ENCODE assay signal across 8 cellular contexts in genomic region chr10:74855027-74855426, GRCh38. TPM values are rescaled to one million over a fixed set of nuclear protein-coding genes. Genes with fewer than 3 reads are reported as not detected.
A peak's percentile ranks its signal among the peaks of the same experiment; 100 is the strongest.
DNase-seq lines count a peak whose midpoint lies in the region; ATAC-seq and TF ChIP-seq lines count a peak whose summit lies in the region.

No MANE protein-coding gene starts in this region.

- no peaks in the 10 kb centered on the region for H3K27me3 Mint-ChIP-seq in activated T-helper 1 cell treated with anti-CD3 and anti-CD28 coated beads, Interleukin-12 subunit alpha, Interleukin-12 subunit beta, Interleukin-2, Interleukin-4 antibody, amounts not matched to agents 30 ng/mL and 10 ng/mL and 1 ng/mL, durations not matched to agents 14 hours and 24 hours and 36 hours (ENCODE audit: insufficient read depth)

- DNase-seq in activated T-helper 1 cell treated with anti-CD3 and anti-CD28 coated beads, Interleukin-12 subunit alpha, Interleukin-12 subunit beta, Interleukin-2, Interleukin-4 antibody, amounts not matched to agents 30 ng/mL and 10 ng/mL and 1 ng/mL, durations not matched to agents 14 hours and 24 hours and 36 hours (ENCODE audit: low spot score): no peak
- no peak for DNase-seq in NCI-H2196 treated with DMSO at 0.1 percent for 48 hours (lab: John Stamatoyannopoulos, UW; ENCODE audit: unreplicated experiment)
- DNase-seq in NCI-H146 (lab: John Stamatoyannopoulos, UW): no peak
- DNase-seq in NCI-H1105 treated with DMSO at 0.1 percent for 48 hours (lab: John Stamatoyannopoulos, UW): no peak

- peaks cover 11% of the 10 kb centered on the region for H3K36me3 Mint-ChIP-seq in activated T-helper 1 cell treated with anti-CD3 and anti-CD28 coated beads, Interleukin-12 subunit alpha, Interleukin-12 subunit beta, Interleukin-2, Interleukin-4 antibody, amounts not matched to agents 30 ng/mL and 10 ng/mL and 1 ng/mL, durations not matched to agents 14 hours and 24 hours and 36 hours (ENCODE audit: low read depth)

- peaks cover 31% of the 10 kb centered on the region for H3K4me1 Mint-ChIP-seq in activated T-helper 1 cell treated with anti-CD3 and anti-CD28 coated beads, Interleukin-12 subunit alpha, Interleukin-12 subunit beta, Interleukin-2, Interleukin-4 antibody, amounts not matched to agents 30 ng/mL and 10 ng/mL and 1 ng/mL, durations not matched to agents 14 hours and 24 hours and 36 hours (ENCODE audit: low read depth)

- H3K4me3 ChIP-seq in GM08714 (ENCODE audit: low read length): peak overlapping the region; percentile 13; the same call in 1 of the 2 replicates
- no peak overlapping the region for H3K4me3 ChIP-seq in HEK293 (ENCODE audit: low read depth, low read length)
- H3K4me3 ChIP-seq in muscle layer of duodenum (ENCODE audit: low read depth in 1 of 2, low read length in 2 of 2): no peak overlapping the region

- H3K27ac ChIP-seq in HEK293 (ENCODE audit: extremely low read depth, low read depth, low read length) (no peak overlapping the region), muscle layer of duodenum (ENCODE audit: low read length) (peak overlapping the region; percentile 56)

- peaks cover 3% of the 10 kb centered on the region for H3K4me1 ChIP-seq in HEK293 (ENCODE audit: control insufficient read depth, insufficient read depth, low read length)
- peaks cover 10 to 24% of the 10 kb centered on the region in 2 donors for H3K4me1 ChIP-seq in muscle layer of duodenum (ENCODE audit: control insufficient read depth in 1 of 2, insufficient read depth in 2 of 2, low read length in 2 of 2)

- H3K9me3 Mint-ChIP-seq in activated T-helper 1 cell treated with anti-CD3 and anti-CD28 coated beads, Interleukin-12 subunit alpha, Interleukin-12 subunit beta, Interleukin-2, Interleukin-4 antibody, amounts not matched to agents 30 ng/mL and 10 ng/mL and 1 ng/mL, durations not matched to agents 14 hours and 24 hours and 36 hours: no peaks in the 10 kb centered on the region

- POLR2A ChIA-PET in HEK293 (lab: Yijun Ruan, JAX): no interaction called here

- CTCF ChIA-PET in HEK293 (lab: Yijun Ruan, JAX): interaction anchor here (0.7 kb wide), 1 partner anchor 12 kb away, joined by 3 read pairs; no protein-coding TSS in a partner anchor

- intact Hi-C loops in activated T-helper 1 cell treated with anti-CD3 and anti-CD28 coated beads, Interleukin-12 subunit alpha, Interleukin-12 subunit beta, Interleukin-2, Interleukin-4 antibody, amounts not matched to agents 30 ng/mL and 10 ng/mL and 1 ng/mL, durations not matched to agents 14 hours and 24 hours and 36 hours (cut with micrococcal nuclease): no loop called here

- H3K27ac Mint-ChIP-seq in activated T-helper 1 cell treated with anti-CD3 and anti-CD28 coated beads, Interleukin-12 subunit alpha, Interleukin-12 subunit beta, Interleukin-2, Interleukin-4 antibody, amounts not matched to agents 30 ng/mL and 10 ng/mL and 1 ng/mL, durations not matched to agents 14 hours and 24 hours and 36 hours: peak overlapping the region; percentile 80

- TF ChIP-seq CTCF in HEK293 (tag by site-specific recombination; IDR thresholded peaks at IDR 0.05): no peak

- no peaks in the 10 kb centered on the region for H3K9me3 ChIP-seq in HEK293 (ENCODE audit: control insufficient read depth, insufficient read depth, low read depth, low read length)
- H3K9me3 ChIP-seq in muscle layer of duodenum (ENCODE audit: control insufficient read depth in 1 of 2, low read length in 2 of 2): no peaks in the 10 kb centered on the region

- H3K4me3 Mint-ChIP-seq in activated T-helper 1 cell treated with anti-CD3 and anti-CD28 coated beads, Interleukin-12 subunit alpha, Interleukin-12 subunit beta, Interleukin-2, Interleukin-4 antibody, amounts not matched to agents 30 ng/mL and 10 ng/mL and 1 ng/mL, durations not matched to agents 14 hours and 24 hours and 36 hours: peak overlapping the region; percentile 51

- no peaks in the 10 kb centered on the region for H3K27me3 ChIP-seq in muscle layer of duodenum (ENCODE audit: low read depth, low read length)

- no peak for ATAC-seq in HG03520 (IDR thresholded peaks at IDR 0.05; ENCODE audit: unreplicated experiment)

- H3K36me3 ChIP-seq in HEK293 (ENCODE audit: control insufficient read depth in 2 of 2, insufficient read depth in 1 of 2, low read length in 2 of 2) (no peaks in the 10 kb centered on the region), muscle layer of duodenum (ENCODE audit: control insufficient read depth in 1 of 2, insufficient read depth in 2 of 2, low read length in 2 of 2) (no peaks in the 10 kb centered on the region)

TF ChIP-seq in HEK293, 187 proteins besides CTCF, POLR2A, EP300 and RAD21:
- TF ChIP-seq KLF9 (tag by site-specific recombination; IDR thresholded peaks at IDR 0.05; ENCODE audit: low read depth): no peak
- TF ChIP-seq PRDM4 (tag by site-specific recombination; IDR thresholded peaks at IDR 0.05): 0 out of 2 replicates have a peak, but pooled peaks have one; percentile 32
- no peak for TF ChIP-seq ZNF23 (tag by site-specific recombination; IDR thresholded peaks at IDR 0.05; ENCODE audit: borderline replicate concordance)
- TF ChIP-seq ZBTB8A (tag by site-specific recombination; IDR thresholded peaks at IDR 0.05): 0 out of 2 replicates have a peak, but pooled peaks have one; percentile 15
- TF ChIP-seq ZNF473 (tag by site-specific recombination; IDR thresholded peaks at IDR 0.05): no peak
- no peak for TF ChIP-seq ZNF704 (tag by site-specific recombination; IDR thresholded peaks at IDR 0.05)

RNA-seq across cellular contexts. Expression of gene KAT6B, which starts 28.6 kb away (rescaled TPM):
- 24.6 and 26.9 TPM in 2 replicates for total RNA-seq in activated T-helper 1 cell treated with anti-CD3 and anti-CD28 coated beads, Interleukin-12 subunit alpha, Interleukin-12 subunit beta, Interleukin-2, Interleukin-4 antibody, amounts not matched to agents 30 ng/mL and 10 ng/mL and 1 ng/mL, durations not matched to agents 14 hours and 24 hours and 36 hours
